In genomic region chr2:143171817-143172216, GRCh38 we compare ENCODE assay signal across 11 cellular contexts. TPM values are rescaled to one million over a fixed set of nuclear protein-coding genes. Genes with fewer than 3 reads are reported as not detected.
DNase-seq lines count a peak whose midpoint lies in the region; ATAC-seq and TF ChIP-seq lines count a peak whose summit lies in the region.
"Had no signal": no experiment of that assay in that cellular context is flagged by ENCODE, and none has a peak within 500 bp of the region (broad histone marks: within the 10 kb centered on the region; RNA-seq: fewer than 3 reads in every experiment).

No MANE protein-coding gene starts in this region.

- H3K27me3 Mint-ChIP-seq in stimulated activated memory B cell treated with anti-CD40 and anti-IgM and Interleukin-4, amounts not matched to agents 10 μg/mL and 1 μg/mL and 100 μg/mL, for 72 hours = no peaks in the 10 kb centered on the region
- H3K27me3 Mint-ChIP-seq: activated T-cell treated with anti-CD3 and anti-CD28 coated beads, Interleukin-2, amount 50 U/mL, for 24 hours; IgD-negative memory B cell had no signal

- peak overlapping the region; percentile 50 for H3K27ac Mint-ChIP-seq in stimulated activated memory B cell treated with anti-CD40 and anti-IgM and Interleukin-4, amounts not matched to agents 10 μg/mL and 1 μg/mL and 100 μg/mL, for 72 hours

- H3K4me3 ChIP-seq in Panc1 (ENCODE audit: low read depth in 2 of 2, low read length in 2 of 2) (no peak overlapping the region), fibroblast of mammary gland (ENCODE audit: control insufficient read depth, low read depth, low read length) (no peak overlapping the region), Peyer's patch (no peak overlapping the region)

- POLR2A ChIA-PET in Panc1 (lab: Charles Lee) = no interaction called here

- no peaks in the 10 kb centered on the region for H3K4me1 ChIP-seq in Panc1 (ENCODE audit: control insufficient read depth, insufficient read depth, low read length)
- no peaks in the 10 kb centered on the region for H3K4me1 ChIP-seq in Peyer's patch

- no peaks in the 10 kb centered on the region for H3K9me3 ChIP-seq in Panc1 (ENCODE audit: control insufficient read depth, insufficient read depth, low read depth, low read length)
- H3K9me3 ChIP-seq in Peyer's patch = no peaks in the 10 kb centered on the region

- intact Hi-C loops in Panc1 (cut with micrococcal nuclease; ENCODE audit: unreplicated experiment) = loop anchor here (1.0 kb wide), 1 partner anchor 14 kb away; no protein-coding TSS in a partner anchor

- H3K36me3 ChIP-seq in Panc1 (ENCODE audit: control insufficient read depth, insufficient read depth, low read length) (no peaks in the 10 kb centered on the region), Peyer's patch (no peaks in the 10 kb centered on the region)

- peaks cover 58% of the 10 kb centered on the region for H3K4me1 Mint-ChIP-seq in stimulated activated memory B cell treated with anti-CD40 and anti-IgM and Interleukin-4, amounts not matched to agents 10 μg/mL and 1 μg/mL and 100 μg/mL, for 72 hours

- TF ChIP-seq POLR2A in Peyer's patch (IDR thresholded peaks at IDR 0.05) = no peak

- CTCF ChIA-PET in Panc1 (lab: Charles Lee) = no interaction called here

- no TSS peak for BruUV-seq in Panc1 (replicated peaks; lab: Mats Ljungman, UMichigan)

- peaks cover 44% of the 10 kb centered on the region for H3K36me3 Mint-ChIP-seq in stimulated activated memory B cell treated with anti-CD40 and anti-IgM and Interleukin-4, amounts not matched to agents 10 μg/mL and 1 μg/mL and 100 μg/mL, for 72 hours

- H3K9me3 Mint-ChIP-seq in stimulated activated memory B cell treated with anti-CD40 and anti-IgM and Interleukin-4, amounts not matched to agents 10 μg/mL and 1 μg/mL and 100 μg/mL, for 72 hours = no peaks in the 10 kb centered on the region
- H3K9me3 Mint-ChIP-seq: activated T-cell treated with anti-CD3 and anti-CD28 coated beads, Interleukin-2, amount 50 U/mL, for 24 hours; IgD-negative memory B cell had no signal

- in situ Hi-C loops in Panc1 (cut with HindIII; ENCODE audit: low pct_unique_long_range_greater_than_20kb, low sequenced_read_pairs) = no loop called here

- H3K27ac ChIP-seq in Panc1 (ENCODE audit: low read length) (no peak overlapping the region), Peyer's patch (no peak overlapping the region)

- no peak overlapping the region for H3K4me3 Mint-ChIP-seq in stimulated activated memory B cell treated with anti-CD40 and anti-IgM and Interleukin-4, amounts not matched to agents 10 μg/mL and 1 μg/mL and 100 μg/mL, for 72 hours
- H3K4me3 Mint-ChIP-seq: activated T-cell treated with anti-CD3 and anti-CD28 coated beads, Interleukin-2, amount 50 U/mL, for 24 hours had no signal

- no peak; the same call in 1 of the 2 replicates for ATAC-seq in Panc1
- no peak for ATAC-seq in stimulated activated memory B cell treated with anti-CD40 and anti-IgM and Interleukin-4, amounts not matched to agents 10 μg/mL and 1 μg/mL and 100 μg/mL, for 72 hours

- H3K27me3 ChIP-seq in Panc1 (ENCODE audit: control insufficient read depth, insufficient read depth, low read length) (no peaks in the 10 kb centered on the region), Peyer's patch (no peaks in the 10 kb centered on the region)

- DNase-seq in NCI-H748 (lab: John Stamatoyannopoulos, UW; ENCODE audit: unreplicated experiment) (peak; percentile 5), NCI-H748 treated with DMSO at 0.1 percent for 48 hours (lab: John Stamatoyannopoulos, UW) (no peak), Panc1 (ENCODE audit: low read depth, low spot score) (no peak), fibroblast of mammary gland (ENCODE audit: low read depth) (peak; percentile 3), Peyer's patch (no peak), nucleus accumbens (lab: John Stamatoyannopoulos, UW) (no peak), activated gamma-delta T cell (lab: John Stamatoyannopoulos, UW) (no peak)
- DNase-seq: activated T-cell treated with anti-CD3 and anti-CD28 coated beads, Interleukin-2, amount 50 U/mL, for 24 hours; midbrain had no signal

- peak; percentile 33; the same call in 1 of the 2 replicates for TF ChIP-seq CTCF in Panc1 (IDR thresholded peaks at IDR 0.05)
- TF ChIP-seq CTCF in fibroblast of mammary gland (conservative IDR thresholded peaks at IDR 0.05; ENCODE audit: control insufficient read depth, insufficient read depth, low read depth, low read length) = peak; percentile 18
- TF ChIP-seq CTCF in Peyer's patch (IDR thresholded peaks at IDR 0.05) = no peak

RNA-seq across cellular contexts. Expression of gene ARHGAP15, which starts 42.6 kb away (rescaled TPM):
- total RNA-seq in Panc1 (2021; ENCODE audit: unreplicated experiment) (0.41 TPM), Peyer's patch (100 to 1,000 TPM in 1 of 4 donors, 10 to 100 TPM in 1, 1 to 10 TPM in 2; 6.7 to 203 (median 12.5) TPM)
- polyA plus RNA-seq in Panc1 (2012; ENCODE audit: insufficient read length) = not detected

Comparison
In these comparisons a context has a peak if more than half of its experiments do, and no peak if none do; other contexts are left out.
1. DNase-seq: peak in NCI-H748 (single experiment) and fibroblast of mammary gland (single experiment); none in NCI-H748 treated with DMSO at 0.1 percent for 48 hours (single experiment), Panc1 (single experiment), Peyer's patch (0 of 3), nucleus accumbens (0 of 56) and activated gamma-delta T cell (single experiment).
2. CTCF ChIP-seq: peak in Panc1 (single experiment) and fibroblast of mammary gland (single experiment); none in Peyer's patch (0 of 6).